In the genomic region with DNA sequence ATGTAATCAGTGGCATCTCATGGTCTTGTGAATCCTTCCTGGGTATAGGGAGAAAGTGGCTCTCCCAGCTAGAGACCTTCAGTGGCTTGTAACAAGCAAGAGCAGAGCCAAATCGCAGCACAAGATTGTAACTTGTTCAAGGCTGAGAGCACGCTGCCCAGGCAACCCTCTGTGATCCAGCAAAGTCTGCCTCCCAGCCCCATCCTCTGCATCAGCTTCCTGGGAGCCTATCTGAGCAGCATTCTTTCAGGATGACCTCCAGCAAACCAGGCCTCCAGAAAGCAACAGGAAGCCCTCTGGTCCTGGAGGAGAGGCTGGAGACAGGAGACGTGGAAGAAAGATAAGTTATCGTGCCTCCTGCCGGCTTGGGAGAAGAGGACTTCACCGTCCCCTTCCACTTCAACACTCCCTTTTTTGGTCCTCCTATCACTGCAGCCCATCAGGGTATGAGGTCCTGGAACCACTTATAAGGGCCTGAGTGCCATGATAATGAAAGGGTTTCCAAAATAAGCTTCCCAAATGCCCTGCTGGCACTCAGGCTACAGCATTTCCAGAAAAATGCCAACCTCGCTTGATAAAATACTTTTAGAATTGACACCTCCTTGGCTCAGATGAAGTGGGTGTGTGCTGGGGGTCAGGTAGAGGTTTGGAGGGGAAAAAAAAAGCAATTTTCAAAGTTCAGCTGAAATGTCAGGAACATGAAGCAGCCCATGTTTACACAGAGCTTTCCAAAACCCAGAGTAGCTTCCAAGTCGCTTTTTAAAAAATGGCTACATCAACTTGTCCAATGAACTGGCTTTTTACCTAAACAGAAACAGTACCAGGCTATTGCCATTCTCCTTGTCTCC, we compare ENCODE assay signal across 18 cellular contexts.
A peak's percentile ranks its signal among the peaks of the same experiment; 100 is the strongest.
DNase-seq lines count a peak whose midpoint lies in the region; ATAC-seq, FAIRE-seq and TF ChIP-seq lines count a peak whose summit lies in the region.
"Had no signal": no experiment of that assay in that cellular context is flagged by ENCODE, and none has a peak within 500 bp of the region (broad histone marks: within the 10 kb centered on the region; RNA-seq: fewer than 3 reads in every experiment).

No MANE protein-coding gene starts in this region.

- H3K4me3 ChIP-seq in NT2/D1 (ENCODE audit: insufficient read length, low read depth): no peak overlapping the region
- H3K4me3 ChIP-seq in endodermal cell (ENCODE audit: low read length): no peak overlapping the region
- H3K4me3 ChIP-seq in testis: no peak overlapping the region
- H3K4me3 ChIP-seq in WERI-Rb-1 (ENCODE audit: low read depth, low read length): no peak overlapping the region
- H3K4me3 ChIP-seq: SK-N-MC, smooth muscle cell had no signal

- H3K27ac Mint-ChIP-seq in endodermal cell: peak overlapping the region; percentile 4
- H3K27ac Mint-ChIP-seq: immature natural killer cell had no signal

- H3K36me3 Mint-ChIP-seq in endodermal cell (ENCODE audit: low read depth): no peaks in the 10 kb centered on the region
- H3K36me3 Mint-ChIP-seq: activated naive CD4-positive, alpha-beta T cell treated with anti-CD3 and anti-CD28 coated beads, Interleukin-2, amount 50 U/mL, for 72 hours; immature natural killer cell had no signal

- no peak for DNase-seq in NT2/D1 (ENCODE audit: low read depth, low spot score)
- DNase-seq in endodermal cell: peak; percentile 77
- peak; percentile 29 for DNase-seq in iris pigment epithelial cell (ENCODE audit: low read depth)
- DNase-seq in testis: peak; percentile 92
- DNase-seq in NCI-H1436 treated with DMSO at 0.1 percent for 48 hours (lab: John Stamatoyannopoulos, UW): no peak
- no peak for DNase-seq in WERI-Rb-1
- DNase-seq in GM12892 (ENCODE audit: insufficient read length): no peak
- DNase-seq: activated CD4-positive, alpha-beta T cell treated with anti-CD3 and anti-CD28 coated beads, Interleukin-2, amount 50 U/mL, for 1 hour; activated T-cell treated with anti-CD3 and anti-CD28 coated beads for 4 hours; Calu3; H7; immature natural killer cell; NCI-H187; NCI-H524 had no signal

- H3K27me3 ChIP-seq in NT2/D1 (ENCODE audit: insufficient read depth, insufficient read length): no peaks in the 10 kb centered on the region
- H3K27me3 ChIP-seq in endodermal cell (ENCODE audit: control insufficient read depth, insufficient read depth, low read length, poor library complexity, severe bottlenecking): no peaks in the 10 kb centered on the region
- no peaks in the 10 kb centered on the region for H3K27me3 ChIP-seq in testis
- no peaks in the 10 kb centered on the region for H3K27me3 ChIP-seq in WERI-Rb-1 (ENCODE audit: insufficient read depth, low read depth, severe bottlenecking)

- peaks cover 23% of the 10 kb centered on the region for H3K4me1 Mint-ChIP-seq in endodermal cell
- H3K4me1 Mint-ChIP-seq: immature natural killer cell had no signal

- no peak for ATAC-seq in GM18511 (IDR thresholded peaks at IDR 0.05; ENCODE audit: unreplicated experiment)
- ATAC-seq: activated naive CD4-positive, alpha-beta T cell treated with anti-CD3 and anti-CD28 coated beads, Interleukin-2, amount 50 U/mL, for 72 hours had no signal

- 62 to 100% methylated on average over 1 to 8 of the region's 8 CpGs for WGBS in endodermal cell (ENCODE audit: insufficient coverage in 1 of 2, insufficient read length in 1 of 2), 2 experiments
- WGBS in testis, 2 donors: 51 to 59% methylated on average over 7 to 8 of the region's 8 CpGs

- H3K27ac ChIP-seq in endodermal cell (ENCODE audit: low read depth, low read length): no peak overlapping the region
- H3K27ac ChIP-seq in testis: peak overlapping the region; percentile 12 to 50
- no peak overlapping the region for H3K27ac ChIP-seq in WERI-Rb-1
- H3K27ac ChIP-seq: SK-N-MC had no signal

- peak; percentile 36 for TF ChIP-seq CTCF in endodermal cell (conservative IDR thresholded peaks at IDR 0.05)
- TF ChIP-seq CTCF in testis (IDR thresholded peaks at IDR 0.05): no peak
- no peak for TF ChIP-seq CTCF in WERI-Rb-1 (IDR thresholded peaks at IDR 0.05; ENCODE audit: low read depth, low read length)

- TF ChIP-seq POLR2A in testis (IDR thresholded peaks at IDR 0.05) (no peak), GM12892 (IDR thresholded peaks at IDR 0.05; ENCODE audit: low read depth, low read length) (no peak)

- H3K27me3 Mint-ChIP-seq in endodermal cell (ENCODE audit: insufficient read depth): no peaks in the 10 kb centered on the region

- FAIRE-seq in GM12892 (lab: Jason Lieb, UNC): no peak

- intact Hi-C loops in testis (cut with DNase I; ENCODE audit: low total_unique reads): no loop called here

- H3K9me3 Mint-ChIP-seq in endodermal cell: no peaks in the 10 kb centered on the region
- H3K9me3 Mint-ChIP-seq: activated naive CD4-positive, alpha-beta T cell treated with anti-CD3 and anti-CD28 coated beads, Interleukin-2, amount 50 U/mL, for 72 hours; immature natural killer cell had no signal

- H3K4me1 ChIP-seq in NT2/D1 (ENCODE audit: insufficient read depth, insufficient read length) (peaks cover 3% of the 10 kb centered on the region), endodermal cell (ENCODE audit: control insufficient read depth, insufficient read depth, low read length) (peaks cover 24% of the 10 kb centered on the region), testis (peaks cover 30% of the 10 kb centered on the region)

- H3K9me3 ChIP-seq in NT2/D1 (ENCODE audit: insufficient read depth, low read length): no peaks in the 10 kb centered on the region
- no peaks in the 10 kb centered on the region for H3K9me3 ChIP-seq in endodermal cell (ENCODE audit: control insufficient read depth, low read length)
- H3K9me3 ChIP-seq in testis: no peaks in the 10 kb centered on the region
- H3K9me3 ChIP-seq in WERI-Rb-1 (ENCODE audit: severe bottlenecking): no peaks in the 10 kb centered on the region

- H3K9ac ChIP-seq in NT2/D1 (ENCODE audit: insufficient read length, low read depth) (peak overlapping the region; percentile 21), endodermal cell (ENCODE audit: extremely low read depth, low read length, poor library complexity, severe bottlenecking) (no peak overlapping the region)

- H3K4me3 Mint-ChIP-seq in endodermal cell: no peak overlapping the region
- H3K4me3 Mint-ChIP-seq: immature natural killer cell had no signal

- H3K36me3 ChIP-seq in NT2/D1 (ENCODE audit: insufficient read depth, insufficient read length, low read length) (no peaks in the 10 kb centered on the region), endodermal cell (ENCODE audit: control insufficient read depth, insufficient read depth, low read length) (no peaks in the 10 kb centered on the region), testis (ENCODE audit: low read depth, missing control alignments) (no peaks in the 10 kb centered on the region), WERI-Rb-1 (no peaks in the 10 kb centered on the region; the same call in 1 of the 2 replicates)

Comparison
In these comparisons a context has a peak if more than half of its experiments do, and no peak if none do; other contexts are left out.
1. DNase-seq: peak in endodermal cell (single experiment), iris pigment epithelial cell (single experiment) and testis (single experiment); none in NT2/D1 (single experiment), NCI-H1436 treated with DMSO at 0.1 percent for 48 hours (single experiment), WERI-Rb-1 (single experiment) and GM12892 (single experiment).
2. H3K27ac ChIP-seq: peak in testis (2 of 2); none in endodermal cell (single experiment) and WERI-Rb-1 (single experiment).